14 cellular contexts compared by ENCODE assay signal in genomic region chr4:178599521-178599920, GRCh38.
DNase-seq lines count a peak whose midpoint lies in the region; ATAC-seq, FAIRE-seq and TF ChIP-seq lines count a peak whose summit lies in the region.
"Had no signal": no experiment of that assay in that cellular context is flagged by ENCODE, and none has a peak within 500 bp of the region (broad histone marks: within the 10 kb centered on the region; RNA-seq: fewer than 3 reads in every experiment).

No MANE protein-coding gene starts in this region.

- no peak overlapping the region for H2BK120ac ChIP-seq in mesendoderm (ENCODE audit: low read depth, low read length)

- H2BK5ac ChIP-seq in mesendoderm (ENCODE audit: low read length): no peak overlapping the region

- no peak overlapping the region for H3K56ac ChIP-seq in mesendoderm (ENCODE audit: low read length)

- no peak overlapping the region for H3K4ac ChIP-seq in mesendoderm (ENCODE audit: low read depth, low read length)

- no peaks in the 10 kb centered on the region for H3K4me1 Mint-ChIP-seq in WTC11

- H4K20me1 ChIP-seq in KMS-11 (ENCODE audit: insufficient read depth): no peaks in the 10 kb centered on the region
- H4K20me1 ChIP-seq: BLaER1 treated with 17β-estradiol and CSF1 and Interleukin-3, amounts not matched to agents 10 nM and 100 nM had no signal

- DNase-seq in D721Med (ENCODE audit: insufficient read length, low spot score) (no peak), WTC11 (ENCODE audit: low spot score) (no peak), mesendoderm (peak; percentile 42), NCI-H446 treated with DMSO at 0.1 percent for 48 hours (lab: John Stamatoyannopoulos, UW) (no peak), erythroblast (lab: John Stamatoyannopoulos, UW) (no peak)
- DNase-seq: MM.1S; stimulated activated CD4-positive, alpha-beta T cell treated with anti-CD3 and anti-CD28 coated beads, Interleukin-1b, Interleukin-23, amount 100 ng/mL, for 48 hours had no signal

- H3K36me3 ChIP-seq in KMS-11 (ENCODE audit: insufficient read depth): no peaks in the 10 kb centered on the region
- no peaks in the 10 kb centered on the region for H3K36me3 ChIP-seq in mesendoderm (ENCODE audit: control insufficient read depth, insufficient read depth, low read length)
- H3K36me3 ChIP-seq: BLaER1 treated with 17β-estradiol and CSF1 and Interleukin-3, amounts not matched to agents 10 nM and 100 nM; SJSA1 had no signal

- H4K5ac ChIP-seq in mesendoderm (ENCODE audit: low read length): no peak overlapping the region

- H2AK5ac ChIP-seq in mesendoderm (ENCODE audit: low read length): no peak overlapping the region

- H3K27ac ChIP-seq in KMS-11: no peak overlapping the region
- no peak overlapping the region for H3K27ac ChIP-seq in mesendoderm (ENCODE audit: low read depth, low read length)
- H3K27ac ChIP-seq: BLaER1 treated with 17β-estradiol and CSF1 and Interleukin-3, amounts not matched to agents 10 nM and 100 nM; SJSA1 had no signal

- H3K36me3 Mint-ChIP-seq in WTC11: peaks cover 11% of the 10 kb centered on the region; the same call in 1 of the 2 replicates

- no peak for FAIRE-seq in D721Med (lab: Jason Lieb, UNC)
- FAIRE-seq: endothelial cell of umbilical vein had no signal

- H3K4me2 ChIP-seq in KMS-11: no peak overlapping the region
- H3K4me2 ChIP-seq in mesendoderm (ENCODE audit: low read length): no peak overlapping the region
- H3K4me2 ChIP-seq: BLaER1 treated with 17β-estradiol and CSF1 and Interleukin-3, amounts not matched to agents 10 nM and 100 nM had no signal

- no peaks in the 10 kb centered on the region for H3K27me3 Mint-ChIP-seq in WTC11 (ENCODE audit: low read depth)

- no peak overlapping the region for H3K27ac Mint-ChIP-seq in WTC11
- H3K27ac Mint-ChIP-seq: activated T-helper 1 cell treated with anti-CD3 and anti-CD28 coated beads, Interleukin-12 subunit alpha, Interleukin-12 subunit beta, Interleukin-2, Interleukin-4 antibody, amounts not matched to agents 30 ng/mL and 10 ng/mL and 1 ng/mL, durations not matched to agents 14 hours and 24 hours and 36 hours had no signal

- no peak overlapping the region for H4K8ac ChIP-seq in mesendoderm (ENCODE audit: low read depth, low read length)

- H3K4me3 ChIP-seq in KMS-11 (IDR thresholded peaks at IDR 0.05; ENCODE audit: insufficient read depth, low read depth, low read length) (no peak overlapping the region), mesendoderm (ENCODE audit: low read length) (no peak overlapping the region)
- H3K4me3 ChIP-seq: BLaER1 treated with 17β-estradiol and CSF1 and Interleukin-3, amounts not matched to agents 10 nM and 100 nM; SJSA1 had no signal

- H3K4me3 Mint-ChIP-seq in WTC11: no peak overlapping the region
- H3K4me3 Mint-ChIP-seq: activated T-helper 1 cell treated with anti-CD3 and anti-CD28 coated beads, Interleukin-12 subunit alpha, Interleukin-12 subunit beta, Interleukin-2, Interleukin-4 antibody, amounts not matched to agents 30 ng/mL and 10 ng/mL and 1 ng/mL, durations not matched to agents 14 hours and 24 hours and 36 hours had no signal

- H3K9ac ChIP-seq in KMS-11 (no peak overlapping the region), mesendoderm (ENCODE audit: low read length) (no peak overlapping the region)
- H3K9ac ChIP-seq: BLaER1 treated with 17β-estradiol and CSF1 and Interleukin-3, amounts not matched to agents 10 nM and 100 nM had no signal

- no peak overlapping the region for H3K23ac ChIP-seq in mesendoderm (ENCODE audit: low read length)

- H2AFZ ChIP-seq in KMS-11 (ENCODE audit: low read depth): no peak overlapping the region

- H3K4me1 ChIP-seq in KMS-11 (ENCODE audit: low read depth, poor library complexity, severe bottlenecking) (no peaks in the 10 kb centered on the region), mesendoderm (ENCODE audit: control insufficient read depth, low read depth, low read length) (no peaks in the 10 kb centered on the region)
- H3K4me1 ChIP-seq: BLaER1 treated with 17β-estradiol and CSF1 and Interleukin-3, amounts not matched to agents 10 nM and 100 nM; SJSA1 had no signal

- H3K79me2 ChIP-seq in KMS-11 (ENCODE audit: insufficient read depth, low read depth) (no peaks in the 10 kb centered on the region), mesendoderm (ENCODE audit: control insufficient read depth, insufficient read depth, low read length) (no peaks in the 10 kb centered on the region)

- peak; percentile 53 for TF ChIP-seq CTCF in D721Med (IDR thresholded peaks at IDR 0.05; ENCODE audit: insufficient read depth, missing control alignments)
- 0 out of 2 replicates have a peak, but pooled peaks have one; percentile 22 for TF ChIP-seq CTCF in KMS-11 (conservative IDR thresholded peaks at IDR 0.05; ENCODE audit: low read depth, low read length)
- TF ChIP-seq CTCF in WTC11 (IDR thresholded peaks at IDR 0.05): no peak

- no peak overlapping the region for H3K18ac ChIP-seq in mesendoderm (ENCODE audit: low read length)

- H3K27me3 ChIP-seq in KMS-11 (ENCODE audit: insufficient read depth, low read depth) (no peaks in the 10 kb centered on the region), mesendoderm (ENCODE audit: insufficient read depth, low read length, poor library complexity) (no peaks in the 10 kb centered on the region)
- H3K27me3 ChIP-seq: BLaER1 treated with 17β-estradiol and CSF1 and Interleukin-3, amounts not matched to agents 10 nM and 100 nM; SJSA1 had no signal

- H3K9me3 Mint-ChIP-seq in WTC11: peaks cover 17% of the 10 kb centered on the region

- no peak overlapping the region for H2BK15ac ChIP-seq in mesendoderm (replicated peaks; ENCODE audit: low read depth)

- POLR2A ChIA-PET in WTC11 (lab: Charles Lee): no interaction called here

- CTCF ChIA-PET in WTC11 (lab: Charles Lee): interaction anchor here (0.6 to 1.2 kb wide), 2 partner anchors 708 to 1026 kb away, joined by 3 to 4 read pairs; no protein-coding TSS in a partner anchor

- H3K79me1 ChIP-seq in mesendoderm (ENCODE audit: low read length): no peaks in the 10 kb centered on the region

- no peak for TF ChIP-seq POLR2A in erythroblast (IDR thresholded peaks at IDR 0.05; ENCODE audit: low read length)

- ATAC-seq in WTC11: peak; percentile 80
- no peak for ATAC-seq in HG03354 (IDR thresholded peaks at IDR 0.05; ENCODE audit: poor library complexity, severe bottlenecking, unreplicated experiment)
- ATAC-seq: sciatic nerve had no signal

TF ChIP-seq in WTC11, 78 proteins besides CTCF, POLR2A, EP300 and RAD21 (continues in another document):
- no peak for TF ChIP-seq AFF4 (CRISPR knock-in tag; IDR thresholded peaks at IDR 0.05; ENCODE audit: borderline replicate concordance)
- TF ChIP-seq NR3C1 (CRISPR knock-in tag; conservative IDR thresholded peaks at IDR 0.05; ENCODE audit: low read depth): no peak
- no peak for TF ChIP-seq ATF1 (CRISPR knock-in tag; IDR thresholded peaks at IDR 0.05)
- no peak for TF ChIP-seq NFYB (CRISPR knock-in tag; conservative IDR thresholded peaks at IDR 0.05; ENCODE audit: low read depth)
- no peak for TF ChIP-seq ZNF416 (CRISPR knock-in tag; IDR thresholded peaks at IDR 0.05)
- no peak for TF ChIP-seq FOXK1 (CRISPR knock-in tag; IDR thresholded peaks at IDR 0.05)
- TF ChIP-seq IRF1 (CRISPR knock-in tag; IDR thresholded peaks at IDR 0.05): no peak
- TF ChIP-seq ZSCAN18 (CRISPR knock-in tag; IDR thresholded peaks at IDR 0.05): no peak
